ENCODE assay signal across 8 cellular contexts in the genomic region with DNA sequence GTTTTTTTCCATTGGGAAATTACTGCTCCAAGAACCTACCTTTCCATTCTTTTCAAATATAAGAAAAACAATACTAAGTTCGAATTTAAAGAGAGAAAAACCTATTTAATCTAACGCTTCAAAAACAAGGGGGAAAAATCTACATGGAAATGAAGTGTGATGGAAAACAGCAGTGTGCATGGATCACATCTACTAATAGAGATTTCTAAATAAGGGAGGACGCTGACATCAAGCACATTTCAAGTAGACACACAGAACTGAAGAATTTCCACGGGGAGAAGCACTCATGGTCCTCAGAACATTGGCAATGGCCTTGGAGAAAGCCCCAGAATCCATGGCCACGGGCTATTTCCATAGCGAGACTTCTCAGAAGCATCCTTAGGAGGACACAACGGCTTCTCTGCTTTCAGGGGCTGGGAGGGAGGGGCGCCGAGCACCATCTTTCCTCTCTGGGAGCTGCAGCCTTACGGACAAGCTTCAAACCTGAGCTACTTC. TPM values are rescaled to one million over a fixed set of nuclear protein-coding genes. Genes with fewer than 3 reads are reported as not detected.
DNase-seq lines count a peak whose midpoint lies in the region; ATAC-seq, FAIRE-seq and TF ChIP-seq lines count a peak whose summit lies in the region.

No MANE protein-coding gene starts in this region.

- no peaks in the 10 kb centered on the region for H3K27me3 ChIP-seq in keratinocyte (ENCODE audit: control insufficient read depth, extremely low read depth, insufficient read depth, low read length)

- no peaks in the 10 kb centered on the region for H3K36me3 ChIP-seq in keratinocyte (ENCODE audit: control insufficient read depth in 2 of 2, extremely low read depth in 1 of 2, insufficient read depth in 2 of 2, low read length in 2 of 2)

- peak overlapping the region; percentile 92 for H3K4me2 ChIP-seq in keratinocyte (ENCODE audit: control insufficient read depth, extremely low read depth, insufficient read depth, low read depth, low read length)

- CTCF ChIA-PET in activated CD8-positive, alpha-beta memory T cell treated with anti-CD3 and anti-CD28 coated beads, Interleukin-2, amount 10 ng/mL, durations not matched to agents 7 days and 5 days (lab: Charles Lee), result interaction anchor here (0.9 to 2.1 kb wide), 9 partner anchors 10 to 125 kb away, joined by 3 to 11 read pairs (median 5); a partner anchor contains a TSS

- H3K9ac ChIP-seq in keratinocyte (ENCODE audit: control insufficient read depth, extremely low read depth, insufficient read depth, low read length), result peak overlapping the region; percentile 93

- H4K20me1 ChIP-seq in keratinocyte (ENCODE audit: control insufficient read depth, extremely low read depth, insufficient read depth, low read length), result no peaks in the 10 kb centered on the region

- dilution Hi-C loops in keratinocyte (cut with MboI; ENCODE audit: extremely low pct_ligation_motif_present, low sequenced_read_pairs), result no loop called here

- ATAC-seq in activated CD8-positive, alpha-beta memory T cell treated with anti-CD3 and anti-CD28 coated beads, Interleukin-2, amount 10 ng/mL, durations not matched to agents 7 days and 5 days, result no peak
- ATAC-seq in HG02642 (IDR thresholded peaks at IDR 0.05; ENCODE audit: poor library complexity, unreplicated experiment) (no peak), HG03045 (IDR thresholded peaks at IDR 0.05; ENCODE audit: unreplicated experiment) (no peak)

- H3K27ac Mint-ChIP-seq in activated CD8-positive, alpha-beta memory T cell treated with anti-CD3 and anti-CD28 coated beads, Interleukin-2, amount 10 ng/mL, durations not matched to agents 7 days and 5 days, result peak overlapping the region; percentile 92
- peak overlapping the region; percentile 98 for H3K27ac Mint-ChIP-seq in activated T-helper 2 cell treated with anti-CD3 and anti-CD28 coated beads, Interferon-gamma antibody, Interleukin-2, Interleukin-4, amounts not matched to agents 10 μg/mL and 5 μg/mL and 100 μg/mL, durations not matched to agents 14 hours and 24 hours and 36 hours

- H3K9me3 ChIP-seq in keratinocyte (ENCODE audit: control insufficient read depth, low read depth, low read length), result peaks cover 3% of the 10 kb centered on the region

- peak overlapping the region; percentile 93 for H3K27ac ChIP-seq in keratinocyte (ENCODE audit: control insufficient read depth, insufficient read depth, low read length)
- H3K27ac ChIP-seq in temporal lobe (ENCODE audit: low read depth, low read length), result peak overlapping the region; percentile 86

- peaks cover 4% of the 10 kb centered on the region for H3K9me3 Mint-ChIP-seq in activated CD8-positive, alpha-beta memory T cell treated with anti-CD3 and anti-CD28 coated beads, Interleukin-2, amount 10 ng/mL, durations not matched to agents 7 days and 5 days (ENCODE audit: low read depth)
- peaks cover 6% of the 10 kb centered on the region for H3K9me3 Mint-ChIP-seq in activated T-helper 2 cell treated with anti-CD3 and anti-CD28 coated beads, Interferon-gamma antibody, Interleukin-2, Interleukin-4, amounts not matched to agents 10 μg/mL and 5 μg/mL and 100 μg/mL, durations not matched to agents 14 hours and 24 hours and 36 hours

- H3K4me1 Mint-ChIP-seq in activated CD8-positive, alpha-beta memory T cell treated with anti-CD3 and anti-CD28 coated beads, Interleukin-2, amount 10 ng/mL, durations not matched to agents 7 days and 5 days, result peaks cover 45% of the 10 kb centered on the region
- H3K4me1 Mint-ChIP-seq in activated T-helper 2 cell treated with anti-CD3 and anti-CD28 coated beads, Interferon-gamma antibody, Interleukin-2, Interleukin-4, amounts not matched to agents 10 μg/mL and 5 μg/mL and 100 μg/mL, durations not matched to agents 14 hours and 24 hours and 36 hours (ENCODE audit: low read depth), result peaks cover 40% of the 10 kb centered on the region

- no peaks in the 10 kb centered on the region for H3K27me3 Mint-ChIP-seq in activated CD8-positive, alpha-beta memory T cell treated with anti-CD3 and anti-CD28 coated beads, Interleukin-2, amount 10 ng/mL, durations not matched to agents 7 days and 5 days
- H3K27me3 Mint-ChIP-seq in activated T-helper 2 cell treated with anti-CD3 and anti-CD28 coated beads, Interferon-gamma antibody, Interleukin-2, Interleukin-4, amounts not matched to agents 10 μg/mL and 5 μg/mL and 100 μg/mL, durations not matched to agents 14 hours and 24 hours and 36 hours (ENCODE audit: low read depth), result no peaks in the 10 kb centered on the region

- H3K36me3 Mint-ChIP-seq in activated CD8-positive, alpha-beta memory T cell treated with anti-CD3 and anti-CD28 coated beads, Interleukin-2, amount 10 ng/mL, durations not matched to agents 7 days and 5 days, result peaks cover 53% of the 10 kb centered on the region
- H3K36me3 Mint-ChIP-seq in activated T-helper 2 cell treated with anti-CD3 and anti-CD28 coated beads, Interferon-gamma antibody, Interleukin-2, Interleukin-4, amounts not matched to agents 10 μg/mL and 5 μg/mL and 100 μg/mL, durations not matched to agents 14 hours and 24 hours and 36 hours (ENCODE audit: low read depth), result peaks cover 57% of the 10 kb centered on the region

- H2AFZ ChIP-seq in keratinocyte (ENCODE audit: control insufficient read depth, low read length), result peak overlapping the region; percentile 14

- intact Hi-C loops in activated T-helper 2 cell treated with anti-CD3 and anti-CD28 coated beads, Interferon-gamma antibody, Interleukin-2, Interleukin-4, amounts not matched to agents 10 μg/mL and 5 μg/mL and 100 μg/mL, durations not matched to agents 14 hours and 24 hours and 36 hours (cut with micrococcal nuclease), result loop anchor here (1.0 to 2.0 kb wide), 2 partner anchors 107 to 125 kb away; a partner anchor contains a TSS

- no peak for TF ChIP-seq CTCF in keratinocyte (optimal IDR thresholded peaks at IDR 0.05 in 1 of 3, IDR thresholded peaks at IDR 0.05 in 1 of 3, conservative IDR thresholded peaks at IDR 0.05 in 1 of 3; ENCODE audit: extremely low read depth in 1 of 3, insufficient read depth in 2 of 3, low read length in 3 of 3)

- peak; percentile 20 for FAIRE-seq in keratinocyte (lab: Jason Lieb, UNC)
- no peak for FAIRE-seq in RCC 7860 (lab: Jason Lieb, UNC)

- DNase-seq in activated CD8-positive, alpha-beta memory T cell treated with anti-CD3 and anti-CD28 coated beads, Interleukin-2, amount 10 ng/mL, durations not matched to agents 7 days and 5 days, result no peak
- no peak for DNase-seq in activated CD8-positive, alpha-beta memory T cell treated with anti-CD3 and anti-CD28 coated beads for 24 hours
- no peak for DNase-seq in activated T-helper 2 cell treated with anti-CD3 and anti-CD28 coated beads, Interferon-gamma antibody, Interleukin-2, Interleukin-4, amounts not matched to agents 10 μg/mL and 5 μg/mL and 100 μg/mL, durations not matched to agents 14 hours and 24 hours and 36 hours (ENCODE audit: low spot score)
- no peak for DNase-seq in keratinocyte (ENCODE audit: low read depth, low spot score)
- DNase-seq in RCC 7860 (ENCODE audit: low spot score), result no peak

- H3K4me3 ChIP-seq in keratinocyte (ENCODE audit: control insufficient read depth in 2 of 3, extremely low read depth in 1 of 3, insufficient read depth in 2 of 3, low read depth in 1 of 3, low read length in 3 of 3), result peak overlapping the region; percentile 61 to 91 (median 76)

- peak overlapping the region; percentile 85 for H3K4me3 Mint-ChIP-seq in activated CD8-positive, alpha-beta memory T cell treated with anti-CD3 and anti-CD28 coated beads, Interleukin-2, amount 10 ng/mL, durations not matched to agents 7 days and 5 days
- peak overlapping the region; percentile 99 for H3K4me3 Mint-ChIP-seq in activated T-helper 2 cell treated with anti-CD3 and anti-CD28 coated beads, Interferon-gamma antibody, Interleukin-2, Interleukin-4, amounts not matched to agents 10 μg/mL and 5 μg/mL and 100 μg/mL, durations not matched to agents 14 hours and 24 hours and 36 hours (ENCODE audit: low read depth)

- H3K79me2 ChIP-seq in keratinocyte (ENCODE audit: control insufficient read depth, insufficient read depth, low read length), result peaks cover 45% of the 10 kb centered on the region

- peaks cover 15% of the 10 kb centered on the region for H3K4me1 ChIP-seq in keratinocyte (ENCODE audit: control insufficient read depth, extremely low read depth, insufficient read depth, low read length)

- H3K9me1 ChIP-seq in keratinocyte (ENCODE audit: control insufficient read depth, extremely low read depth, insufficient read depth, low read length), result no peaks in the 10 kb centered on the region

RNA-seq across cellular contexts. Expression of a gene that starts 1.1 kb away (rescaled TPM):
- 10 to 100 TPM; 70.3 to 72.8 TPM for total RNA-seq in activated CD8-positive, alpha-beta memory T cell treated with anti-CD3 and anti-CD28 coated beads, Interleukin-2, amount 10 ng/mL, durations not matched to agents 7 days and 5 days
- 74.9 and 79.8 TPM in 2 replicates for total RNA-seq in activated T-helper 2 cell treated with anti-CD3 and anti-CD28 coated beads, Interferon-gamma antibody, Interleukin-2, Interleukin-4, amounts not matched to agents 10 μg/mL and 5 μg/mL and 100 μg/mL, durations not matched to agents 14 hours and 24 hours and 36 hours
- 20.0 to 38.6 TPM (median 26.7 TPM) in 3 replicates for polyA plus RNA-seq in keratinocyte
- 76.2 TPM for polyA plus RNA-seq in keratinocyte (2011; ENCODE audit: low read depth)
- 14.7 and 26.1 TPM in 2 replicates for polyA plus RNA-seq in keratinocyte (2011; cell fraction: cytosol; rRNA removed)
- 26.4 and 36.9 TPM in 2 replicates for polyA plus RNA-seq in keratinocyte (2011; cell fraction: nucleus; rRNA removed)
- 18.6 and 24.3 TPM in 2 replicates for polyA plus RNA-seq in keratinocyte (2012; ENCODE audit: low replicate concordance)
- 15.3 to 49.7 TPM (median 29.0 TPM) in 3 replicates for polyA minus RNA-seq in keratinocyte
- polyA minus RNA-seq in keratinocyte (2011; cell fraction: cytosol; rRNA and poly(A)+ RNA removed), result 29.4 TPM
- polyA minus RNA-seq in keratinocyte (2011; cell fraction: nucleus; rRNA and poly(A)+ RNA removed), result 33.7 and 52.7 TPM in 2 replicates
- total RNA-seq in temporal lobe, result 124 TPM
